ENCODE assay signal across 8 cellular contexts in the genomic region with DNA sequence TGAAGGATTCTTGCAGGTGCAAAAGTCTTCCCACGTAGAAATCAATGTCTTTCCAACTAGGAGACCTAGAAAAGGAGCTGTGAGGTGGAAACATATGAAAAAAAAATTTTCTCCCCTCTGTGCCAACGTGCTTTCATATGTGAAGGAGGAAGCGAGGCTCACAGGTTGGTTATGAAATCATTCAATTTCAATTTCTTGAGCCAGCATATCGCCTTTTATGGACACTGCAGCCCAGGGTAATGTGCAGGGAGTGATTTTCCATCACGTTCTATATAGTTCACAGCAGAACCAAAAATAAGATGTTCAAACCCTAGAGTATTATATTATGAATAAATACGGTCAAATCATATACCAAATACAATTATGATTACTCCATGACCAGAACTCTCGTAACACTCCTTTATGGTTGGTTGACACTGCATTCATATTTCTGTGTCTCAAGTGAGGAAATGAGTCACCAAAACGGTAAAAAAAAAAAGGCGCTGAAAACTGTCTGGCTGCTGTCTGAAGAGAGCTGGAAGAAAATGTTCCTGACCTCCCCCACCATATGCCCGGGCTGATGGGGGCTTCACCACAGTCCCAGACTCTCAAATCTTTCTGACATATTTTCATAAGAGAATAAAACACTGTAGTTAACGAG.
DNase-seq lines count a peak whose midpoint lies in the region; ATAC-seq and TF ChIP-seq lines count a peak whose summit lies in the region.

No MANE protein-coding gene starts in this region.

- intact Hi-C loops in transverse colon (cut with DNase I; ENCODE audit: low total_unique reads), result no loop called here

- TF ChIP-seq EP300 in transverse colon (IDR thresholded peaks at IDR 0.05; ENCODE audit: low read depth), result no peak

- H3K27me3 ChIP-seq in transverse colon, result peaks cover 13% of the 10 kb centered on the region

- 55 to 62% methylated on average over 10 to 11 of the region's 11 CpGs for WGBS in transverse colon (ENCODE audit: low coverage in 1 of 2), 2 donors

- H3K9me3 ChIP-seq in transverse colon, result no peaks in the 10 kb centered on the region

- ATAC-seq in GM18511 (IDR thresholded peaks at IDR 0.05; ENCODE audit: unreplicated experiment) (peak; percentile 85), HG03103 (IDR thresholded peaks at IDR 0.05; ENCODE audit: low read depth, unreplicated experiment) (peak; percentile 84), SK-N-SH treated with all-trans-retinoic acid at 6 μM for 48 hours (peak; percentile 85)

- DNase-seq in AG08395 (ENCODE audit: low spot score) (peak; percentile 57), foreskin fibroblast (peak; percentile 39 to 49), occipital lobe (lab: John Stamatoyannopoulos, UW) (no peak), ureter (ENCODE audit: low spot score) (no peak), transverse colon (no peak)

- TF ChIP-seq POLR2A in transverse colon (IDR thresholded peaks at IDR 0.05), result no peak

- TF ChIP-seq CTCF in foreskin fibroblast (IDR thresholded peaks at IDR 0.05; ENCODE audit: low read depth, low read length), result no peak
- TF ChIP-seq CTCF in transverse colon (IDR thresholded peaks at IDR 0.05), result no peak

- H3K4me3 ChIP-seq in foreskin fibroblast (ENCODE audit: low read depth in 1 of 2, low read length in 2 of 2) (no peak overlapping the region), transverse colon (no peak overlapping the region)

- no peaks in the 10 kb centered on the region for H3K36me3 ChIP-seq in transverse colon

- in situ Hi-C loops in transverse colon (cut with MboI; ENCODE audit: low pct_ligation_motif_present in 1 of 4, low pct_unique_long_range_greater_than_20kb in 1 of 4, low sequenced_read_pairs in 3 of 4), result no loop called here

- no peaks in the 10 kb centered on the region for H3K4me1 ChIP-seq in transverse colon

- no peak overlapping the region for H3K27ac ChIP-seq in transverse colon

TF ChIP-seq in SK-N-SH treated with all-trans-retinoic acid at 6 μM for 48 hours, 23 proteins besides CTCF, POLR2A, EP300 and RAD21:
- TF ChIP-seq CSDC2 (CRISPR knock-in tag; IDR thresholded peaks at IDR 0.05) (no peak), ESRRG (CRISPR knock-in tag; IDR thresholded peaks at IDR 0.05) (no peak), ZNF70 (CRISPR knock-in tag; IDR thresholded peaks at IDR 0.05) (no peak), ZC3H10 (CRISPR knock-in tag; IDR thresholded peaks at IDR 0.05) (no peak), PPARA (CRISPR knock-in tag; IDR thresholded peaks at IDR 0.05; ENCODE audit: borderline replicate concordance) (no peak), OSR1 (CRISPR knock-in tag; IDR thresholded peaks at IDR 0.05) (no peak), ZFP30 (CRISPR knock-in tag; IDR thresholded peaks at IDR 0.05) (no peak)
- TF ChIP-seq, protein P1, sequence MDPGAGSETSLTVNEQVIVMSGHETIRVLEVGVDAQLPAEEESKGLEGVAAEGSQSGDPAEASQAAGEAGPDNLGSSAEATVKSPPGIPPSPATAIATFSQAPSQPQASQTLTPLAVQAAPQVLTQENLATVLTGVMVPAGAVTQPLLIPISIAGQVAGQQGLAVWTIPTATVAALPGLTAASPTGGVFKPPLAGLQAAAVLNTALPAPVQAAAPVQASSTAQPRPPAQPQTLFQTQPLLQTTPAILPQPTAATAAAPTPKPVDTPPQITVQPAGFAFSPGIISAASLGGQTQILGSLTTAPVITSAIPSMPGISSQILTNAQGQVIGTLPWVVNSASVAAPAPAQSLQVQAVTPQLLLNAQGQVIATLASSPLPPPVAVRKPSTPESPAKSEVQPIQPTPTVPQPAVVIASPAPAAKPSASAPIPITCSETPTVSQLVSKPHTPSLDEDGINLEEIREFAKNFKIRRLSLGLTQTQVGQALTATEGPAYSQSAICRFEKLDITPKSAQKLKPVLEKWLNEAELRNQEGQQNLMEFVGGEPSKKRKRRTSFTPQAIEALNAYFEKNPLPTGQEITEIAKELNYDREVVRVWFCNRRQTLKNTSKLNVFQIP (CRISPR knock-in tag; IDR thresholded peaks at IDR 0.05; ENCODE audit: borderline replicate concordance, low read depth), result no peak

Comparison
In these comparisons a context has a peak if more than half of its experiments do, and no peak if none do; other contexts are left out.
1. DNase-seq: peak in AG08395 (single experiment) and foreskin fibroblast (2 of 2); none in occipital lobe (single experiment), ureter (single experiment) and transverse colon (single experiment).
2. Peak in every context shown above with its lines, with median percentiles within 50 percentile points of each other: ATAC-seq.